ENCODE assay signal across 23 cellular contexts in the genomic region with DNA sequence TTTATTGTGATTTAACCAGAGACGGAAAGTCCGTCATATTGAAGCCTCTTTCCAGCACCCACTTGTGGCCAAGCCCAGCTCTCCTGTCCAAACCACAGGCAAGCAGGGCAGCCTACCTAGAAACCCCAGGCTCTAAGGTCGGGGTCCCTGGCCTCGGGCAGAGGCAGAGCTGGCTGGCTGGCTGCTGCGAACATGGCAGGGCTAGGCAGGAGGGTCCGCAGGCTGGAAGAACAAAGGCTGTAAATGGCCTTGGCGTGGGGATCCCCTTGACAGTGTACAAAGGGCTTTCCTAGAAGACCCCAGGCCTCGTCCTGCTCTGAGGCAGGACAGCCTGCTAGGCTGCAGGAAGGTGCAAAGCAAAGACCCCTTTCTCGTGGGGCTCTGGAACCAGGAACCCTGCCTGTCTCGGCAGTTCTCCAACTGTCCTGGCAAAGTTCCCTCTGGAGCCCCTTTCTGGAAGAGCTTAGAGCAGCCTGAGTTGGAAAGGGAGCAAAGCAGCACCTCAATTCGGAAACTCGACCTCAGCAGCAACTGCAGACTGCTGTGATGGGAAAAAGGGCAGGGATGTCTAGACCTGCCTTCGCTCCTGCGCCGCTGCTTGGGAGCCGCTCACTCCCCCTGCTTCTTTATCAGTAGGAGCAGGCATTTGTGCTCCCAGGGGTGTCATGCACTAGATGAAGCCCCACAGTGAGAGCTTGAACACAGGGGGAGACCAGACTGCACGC. TPM values are rescaled to one million over a fixed set of nuclear protein-coding genes. Genes with fewer than 3 reads are reported as not detected.
DNase-seq lines count a peak whose midpoint lies in the region; ATAC-seq, FAIRE-seq and TF ChIP-seq lines count a peak whose summit lies in the region.
"Had no signal": no experiment of that assay in that cellular context is flagged by ENCODE, and none has a peak within 500 bp of the region (broad histone marks: within the 10 kb centered on the region; RNA-seq: fewer than 3 reads in every experiment).

No MANE protein-coding gene starts in this region.

- peak; percentile 30 for TF ChIP-seq POLR2A in GM12878 (IDR thresholded peaks at IDR 0.05; ENCODE audit: low read depth, low read length)
- TF ChIP-seq POLR2A in HepG2 (IDR thresholded peaks at IDR 0.05; ENCODE audit: insufficient read depth in 1 of 2, low read depth in 2 of 2, low read length in 2 of 2): no peak

- CTCF ChIA-PET in GM12878 (lab: Yijun Ruan, JAX) (interaction anchor here (0.9 to 1.6 kb wide), 3 partner anchors 14 to 333 kb away, joined by 3 to 4 read pairs (median 3); no protein-coding TSS in a partner anchor), HepG2 (lab: Yijun Ruan, JAX; ENCODE audit: low intra/inter-chr PET ratio, low total read pairs) (interaction anchor here (2.0 kb wide), 1 partner anchor 14 kb away, joined by 9 read pairs; no protein-coding TSS in a partner anchor)

- no peaks in the 10 kb centered on the region for H3K9me3 Mint-ChIP-seq in activated naive CD8-positive, alpha-beta T cell (ENCODE audit: low read depth)
- H3K9me3 Mint-ChIP-seq in activated naive CD8-positive, alpha-beta T cell treated with anti-CD3 and anti-CD28 coated beads, Interleukin-2, amount 50 U/mL, for 24 hours: no peaks in the 10 kb centered on the region
- H3K9me3 Mint-ChIP-seq: activated naive CD8-positive, alpha-beta T cell treated with anti-CD3 and anti-CD28 coated beads, Interleukin-2, amount 10 ng/mL, durations not matched to agents 7 days and 5 days; activated T-helper 17 cell treated with anti-CD3 and anti-CD28 coated beads, Interleukin-2, amount 50 U/mL, for 72 hours; CD4-positive, CD25-positive, alpha-beta regulatory T cell had no signal

- H3K9me3 ChIP-seq in GM12878 (replicated peaks; ENCODE audit: control insufficient read depth, insufficient read depth, low read length) (no peaks in the 10 kb centered on the region), HepG2 (ENCODE audit: low read length) (no peaks in the 10 kb centered on the region)
- H3K9me3 ChIP-seq: pancreas had no signal

- H3K27ac ChIP-seq in GM12878 (ENCODE audit: control insufficient read depth, insufficient read depth): no peak overlapping the region
- H3K27ac ChIP-seq in HepG2 (ENCODE audit: extremely low read length, insufficient read depth, low read length): no peak overlapping the region
- H3K27ac ChIP-seq: pancreas had no signal

- FAIRE-seq in GM12878 (lab: Jason Lieb, UNC): no peak
- no peak for FAIRE-seq in HepG2 (lab: Jason Lieb, UNC)
- FAIRE-seq: GM19239, pancreas, urothelium cell line had no signal

- RAD21 ChIA-PET in GM12878 (lab: Charles Lee; ENCODE audit: unreplicated experiment): interaction anchor here (0.8 kb wide), 1 partner anchor 9 kb away, joined by 3 read pairs; the partner anchor contains the start of gene CALML4

- H2AFZ ChIP-seq in GM12878 (ENCODE audit: control insufficient read depth, low read depth, low read length) (no peak overlapping the region), HepG2 (ENCODE audit: low read length) (no peak overlapping the region)

- H3K27ac Mint-ChIP-seq in activated naive CD8-positive, alpha-beta T cell: peak overlapping the region; percentile 28
- H3K27ac Mint-ChIP-seq in activated naive CD8-positive, alpha-beta T cell treated with anti-CD3 and anti-CD28 coated beads, Interleukin-2, amount 50 U/mL, for 24 hours: no peak overlapping the region
- H3K27ac Mint-ChIP-seq: activated naive CD8-positive, alpha-beta T cell treated with anti-CD3 and anti-CD28 coated beads, Interleukin-2, amount 10 ng/mL, durations not matched to agents 7 days and 5 days had no signal

- DNase-seq in activated naive CD8-positive, alpha-beta T cell treated with anti-CD3 and anti-CD28 coated beads, Interleukin-2, amount 50 U/mL, for 24 hours: no peak
- DNase-seq in GM12878 (ENCODE audit: low read depth, low spot score) (no peak), HepG2 (ENCODE audit: low spot score) (no peak)
- DNase-seq in stimulated activated CD4-positive, alpha-beta T cell treated with anti-CD3 and anti-CD28 coated beads, Interleukin-2, amount 100 ng/mL, for 48 hours: no peak
- DNase-seq in stimulated activated naive CD8-positive, alpha-beta T cell treated with anti-CD3 and anti-CD28 coated beads, Interleukin-15, Interleukin-2, amounts not matched to agents 100 U/mL and 50 U/mL, for 24 hours: no peak
- DNase-seq: activated CD4-positive, CD25-positive, alpha-beta regulatory T cell treated with anti-CD3 and anti-CD28 coated beads, Interleukin-2, amount 50 U/mL, for 72 hours; activated naive CD8-positive, alpha-beta T cell treated with anti-CD3 and anti-CD28 coated beads, Interleukin-2, amount 10 ng/mL, durations not matched to agents 7 days and 5 days; CD4-positive, CD25-positive, alpha-beta regulatory T cell; kidney glomerular epithelial cell; NCI-H1092 treated with DMSO at 0.1 percent for 48 hours; NCI-H2029; NCI-H226; NCI-H82; OCI-M1; pancreas; right cardiac atrium; Right ventricle myocardium superior had no signal

- TF ChIP-seq CTCF in GM12878 (IDR thresholded peaks at IDR 0.05 in 2 of 3, conservative IDR thresholded peaks at IDR 0.05 in 1 of 3; ENCODE audit: control insufficient read depth in 2 of 3, extremely low read depth in 1 of 3, insufficient read depth in 1 of 3, low read depth in 3 of 3, low read length in 3 of 3): no peak
- TF ChIP-seq CTCF in HepG2 (CRISPR knock-in tag; IDR thresholded peaks at IDR 0.05): no peak

- 83% methylated on average over 16 of the region's 17 CpGs for WGBS in GM12878 (ENCODE audit: insufficient coverage, insufficient replicate concordance, low lambda C conversion rate, missing lambda C conversion rate)
- 96% methylated on average over 9 of the region's 17 CpGs for WGBS in HepG2 (ENCODE audit: low lambda C conversion rate)

- H4K20me1 ChIP-seq in GM12878 (ENCODE audit: control insufficient read depth, insufficient read depth): no peaks in the 10 kb centered on the region
- no peaks in the 10 kb centered on the region for H4K20me1 ChIP-seq in HepG2 (ENCODE audit: insufficient read depth, low read length)

- SMC1A ChIA-PET in GM12878 (lab: Charles Lee; ENCODE audit: uncharacterized antibody, unreplicated experiment): interaction anchor here (2.9 kb wide), 1 partner anchor 32 kb away, joined by 8 read pairs; no protein-coding TSS in a partner anchor

- peaks cover 11 to 17% of the 10 kb centered on the region in 2 experiments for H3K36me3 ChIP-seq in GM12878 (ENCODE audit: control insufficient read depth in 2 of 2, insufficient read depth in 2 of 2, low read length in 1 of 2)
- peaks cover 5 to 14% of the 10 kb centered on the region in 2 experiments; a peak in 4 of 5 replicates for H3K36me3 ChIP-seq in HepG2 (replicated peaks in 1 of 2; ENCODE audit: control insufficient read depth in 1 of 2, insufficient read depth in 2 of 2, low read length in 2 of 2)

- in situ Hi-C loops in GM12878 (cut with MboI) (no loop called here), HepG2 (cut with HindIII; ENCODE audit: extremely low pct_ligation_motif_present, low pct_unique_long_range_greater_than_20kb) (no loop called here)

- H3K9ac ChIP-seq in GM12878 (ENCODE audit: control insufficient read depth, insufficient read depth, low read length) (no peak overlapping the region), HepG2 (ENCODE audit: insufficient read depth, low read depth, low read length) (no peak overlapping the region)

- H3K27me3 ChIP-seq in GM12878 (replicated peaks in 1 of 2; ENCODE audit: control insufficient read depth in 2 of 2, insufficient read depth in 2 of 2, low read length in 1 of 2) (no peaks in the 10 kb centered on the region), HepG2 (ENCODE audit: control insufficient read depth in 1 of 2, insufficient read depth in 2 of 2, low read length in 2 of 2) (no peaks in the 10 kb centered on the region)
- H3K27me3 ChIP-seq: pancreas had no signal

- ATAC-seq in activated naive CD8-positive, alpha-beta T cell treated with anti-CD3 and anti-CD28 coated beads, Interleukin-2, amount 50 U/mL, for 24 hours: no peak
- ATAC-seq in GM12878: no peak
- no peak for ATAC-seq in HepG2
- no peak for ATAC-seq in HG02623 (IDR thresholded peaks at IDR 0.05; ENCODE audit: unreplicated experiment)
- ATAC-seq in HG02610 (IDR thresholded peaks at IDR 0.05; ENCODE audit: unreplicated experiment): no peak
- ATAC-seq in stimulated activated naive CD8-positive, alpha-beta T cell treated with anti-CD3 and anti-CD28 coated beads, Interleukin-15, Interleukin-2, amounts not matched to agents 100 U/mL and 50 U/mL, for 24 hours: no peak
- ATAC-seq: activated T-helper 17 cell treated with anti-CD3 and anti-CD28 coated beads, Interleukin-2, amount 50 U/mL, for 72 hours; pancreas; right cardiac atrium had no signal

- POLR2A ChIA-PET in GM12878 (lab: Charles Lee): no interaction called here
- POLR2A ChIA-PET in HepG2 (lab: Yijun Ruan, JAX): no interaction called here

- H3K4me1 ChIP-seq in GM12878 (ENCODE audit: control insufficient read depth, insufficient read depth, low read length) (no peaks in the 10 kb centered on the region), HepG2 (ENCODE audit: insufficient read depth, low read length) (peaks cover 43% of the 10 kb centered on the region)

- no peak overlapping the region for H3K4me3 Mint-ChIP-seq in activated naive CD8-positive, alpha-beta T cell
- no peak overlapping the region for H3K4me3 Mint-ChIP-seq in activated naive CD8-positive, alpha-beta T cell treated with anti-CD3 and anti-CD28 coated beads, Interleukin-2, amount 50 U/mL, for 24 hours
- H3K4me3 Mint-ChIP-seq: activated naive CD8-positive, alpha-beta T cell treated with anti-CD3 and anti-CD28 coated beads, Interleukin-2, amount 10 ng/mL, durations not matched to agents 7 days and 5 days; activated T-helper 17 cell treated with anti-CD3 and anti-CD28 coated beads, Interleukin-2, amount 50 U/mL, for 72 hours; CD4-positive, CD25-positive, alpha-beta regulatory T cell had no signal

- H3K79me2 ChIP-seq in GM12878 (ENCODE audit: control insufficient read depth, insufficient read depth, low read length) (no peaks in the 10 kb centered on the region), HepG2 (ENCODE audit: insufficient read depth, low read length) (no peaks in the 10 kb centered on the region)

- H3K27me3 Mint-ChIP-seq in activated naive CD8-positive, alpha-beta T cell: no peaks in the 10 kb centered on the region
- H3K27me3 Mint-ChIP-seq in activated naive CD8-positive, alpha-beta T cell treated with anti-CD3 and anti-CD28 coated beads, Interleukin-2, amount 50 U/mL, for 24 hours: no peaks in the 10 kb centered on the region
- H3K27me3 Mint-ChIP-seq: activated naive CD8-positive, alpha-beta T cell treated with anti-CD3 and anti-CD28 coated beads, Interleukin-2, amount 10 ng/mL, durations not matched to agents 7 days and 5 days; activated T-helper 17 cell treated with anti-CD3 and anti-CD28 coated beads, Interleukin-2, amount 50 U/mL, for 72 hours; CD4-positive, CD25-positive, alpha-beta regulatory T cell had no signal

- no TSS peak for BruUV-seq in GM12878 (replicated peaks; lab: Mats Ljungman, UMichigan)
- BruUV-seq in HepG2 (replicated peaks; lab: Mats Ljungman, UMichigan): no TSS peak

- intact Hi-C loops in GM12878 (cut with micrococcal nuclease; ENCODE audit: unreplicated experiment) (no loop called here), HepG2 (cut with micrococcal nuclease; ENCODE audit: unreplicated experiment) (no loop called here)

- H3K4me1 Mint-ChIP-seq in activated naive CD8-positive, alpha-beta T cell (ENCODE audit: low read depth): no peaks in the 10 kb centered on the region
- no peaks in the 10 kb centered on the region for H3K4me1 Mint-ChIP-seq in activated naive CD8-positive, alpha-beta T cell treated with anti-CD3 and anti-CD28 coated beads, Interleukin-2, amount 50 U/mL, for 24 hours
- H3K4me1 Mint-ChIP-seq: activated naive CD8-positive, alpha-beta T cell treated with anti-CD3 and anti-CD28 coated beads, Interleukin-2, amount 10 ng/mL, durations not matched to agents 7 days and 5 days had no signal

- H3K4me2 ChIP-seq in GM12878 (ENCODE audit: control insufficient read depth, insufficient read depth) (no peak overlapping the region), HepG2 (ENCODE audit: low read depth, low read length) (no peak overlapping the region)

- no peak overlapping the region for H3K4me3 ChIP-seq in GM12878
- no peak overlapping the region for H3K4me3 ChIP-seq in HepG2 (replicated peaks in 1 of 3; ENCODE audit: insufficient read depth in 1 of 3, low read depth in 2 of 3, low read length in 3 of 3)
- H3K4me3 ChIP-seq: pancreas had no signal

- H3K36me3 Mint-ChIP-seq in activated naive CD8-positive, alpha-beta T cell: peaks cover 3% of the 10 kb centered on the region
- H3K36me3 Mint-ChIP-seq in activated naive CD8-positive, alpha-beta T cell treated with anti-CD3 and anti-CD28 coated beads, Interleukin-2, amount 50 U/mL, for 24 hours (ENCODE audit: low read depth): peaks cover 15% of the 10 kb centered on the region

- TF ChIP-seq RAD21 in GM12878 (IDR thresholded peaks at IDR 0.05; ENCODE audit: insufficient read depth, low read depth, low read length) (no peak), HepG2 (CRISPR knock-in tag; IDR thresholded peaks at IDR 0.05) (no peak)

- TF ChIP-seq EP300 in GM12878 (IDR thresholded peaks at IDR 0.05; ENCODE audit: borderline replicate concordance in 1 of 2, control insufficient read depth in 1 of 2, low read depth in 2 of 2, low read length in 2 of 2): no peak
- TF ChIP-seq EP300 in HepG2 (IDR thresholded peaks at IDR 0.05; ENCODE audit: low read depth in 2 of 2, low read length in 2 of 2): no peak
- no peak for TF ChIP-seq EP300 in HepG2 (CRISPR knock-in tag; IDR thresholded peaks at IDR 0.05; ENCODE audit: borderline replicate concordance)

RNA-seq across cellular contexts. Expression of gene CALML4, which starts 8.5 kb away (rescaled TPM):
- 21.2 and 21.8 TPM in 2 replicates for total RNA-seq in GM12878 (2013; cell fraction: nucleolus; rRNA removed)
- total RNA-seq in GM12878 (2014; rRNA removed): 5.5 TPM in 2 replicates
- 10.3 and 10.4 TPM in 2 replicates for total RNA-seq in GM12878 (2014; rRNA removed; fragmentation: Illumina TruSeq; extraction: Trizol)
- 4.0 and 4.8 TPM in 2 replicates for total RNA-seq in GM12878 (2021)
- 3.4 TPM for polyA plus RNA-seq in GM12878 (2011; ENCODE audit: low read depth)
- polyA plus RNA-seq in GM12878 (2011; rRNA removed): 5.2 and 9.0 TPM in 2 replicates
- 0.66 and 1.0 TPM in 2 replicates for polyA plus RNA-seq in GM12878 (2011; cell fraction: cytosol; rRNA removed)
- 8.3 and 14.5 TPM in 2 replicates for polyA plus RNA-seq in GM12878 (2011; cell fraction: nucleus; rRNA removed)
- 2.9 and 6.9 TPM in 2 replicates for polyA plus RNA-seq in GM12878 (2012)
- polyA plus RNA-seq in GM12878 (2014; fragmentation: Illumina TruSeq; extraction: Trizol): 15.9 and 18.1 TPM in 2 replicates
- polyA plus RNA-seq in GM12878 (2014; fragmentation: Nextera tagmentation; extraction: Ambion mirVana): 1 to 10 TPM; 1.7 to 4.0 TPM
- polyA plus RNA-seq in GM12878 (2014; rRNA removed): 11.5 and 12.2 TPM in 2 replicates
- polyA plus RNA-seq in GM12878 (2016; fragmentation: Nextera tagmentation; extraction: Ambion mirVana): 1 to 10 TPM; 3.6 to 4.9 TPM
- 0.98 and 1.6 TPM in 2 replicates for polyA minus RNA-seq in GM12878 (2011; rRNA and poly(A)+ RNA removed)
- not detected in 2 replicates for polyA minus RNA-seq in GM12878 (2011; cell fraction: cytosol; rRNA and poly(A)+ RNA removed)
- polyA minus RNA-seq in GM12878 (2011; cell fraction: nucleus; rRNA and poly(A)+ RNA removed): 1.5 and 5.4 TPM in 2 replicates
- total RNA-seq in HepG2 (2016; rRNA removed; fragmentation: Illumina TruSeq; extraction: Trizol): 6.5 and 8.7 TPM in 2 replicates
- 4.5 and 5.7 TPM in 2 replicates for total RNA-seq in HepG2 (2016; cell fraction: cytosol; rRNA removed; fragmentation: Illumina TruSeq; extraction: Trizol; ENCODE audit: low read depth)
- 7.8 and 8.1 TPM in 2 replicates for total RNA-seq in HepG2 (2016; cell fraction: insoluble cytoplasmic fraction; rRNA removed; fragmentation: Illumina TruSeq; extraction: Trizol)
- 6.1 and 7.2 TPM in 2 replicates for total RNA-seq in HepG2 (2016; cell fraction: membrane; rRNA removed; fragmentation: Illumina TruSeq; extraction: Trizol)
- 5.2 and 8.4 TPM in 2 replicates for total RNA-seq in HepG2 (2016; cell fraction: nucleus; rRNA removed; fragmentation: Illumina TruSeq; extraction: Trizol)
- polyA plus RNA-seq in HepG2 (2011; rRNA removed): 3.1 and 3.6 TPM in 2 replicates
- polyA plus RNA-seq in HepG2 (2011; cell fraction: cytosol; rRNA removed): 1.9 TPM in 2 replicates
- polyA plus RNA-seq in HepG2 (2011; cell fraction: nucleus; rRNA removed): 5.0 and 6.7 TPM in 2 replicates
- 5.3 and 5.6 TPM in 2 replicates for polyA plus RNA-seq in HepG2 (2012)
- 10.2 and 15.8 TPM in 2 replicates for polyA plus RNA-seq in HepG2 (2016; cell fraction: cytosol; fragmentation: Illumina TruSeq; extraction: Trizol; ENCODE audit: low read depth)
- 13.4 and 15.5 TPM in 2 replicates for polyA plus RNA-seq in HepG2 (2016; cell fraction: insoluble cytoplasmic fraction; fragmentation: Illumina TruSeq; extraction: Trizol; ENCODE audit: low read depth)
- 10.9 and 14.1 TPM in 2 replicates for polyA plus RNA-seq in HepG2 (2016; cell fraction: membrane; fragmentation: Illumina TruSeq; extraction: Trizol; ENCODE audit: low read depth)
- polyA plus RNA-seq in HepG2 (2016; cell fraction: nucleus; fragmentation: Illumina TruSeq; extraction: Trizol; ENCODE audit: insufficient read depth, low read depth): 27.8 and 31.7 TPM in 2 replicates
- 1.6 and 5.3 TPM in 2 replicates for polyA minus RNA-seq in HepG2 (2011; rRNA and poly(A)+ RNA removed; ENCODE audit: low replicate concordance)
- polyA minus RNA-seq in HepG2 (2011; cell fraction: cytosol; rRNA and poly(A)+ RNA removed): 0.20 and 0.62 TPM in 2 replicates
- 4.9 and 5.2 TPM in 2 replicates for polyA minus RNA-seq in HepG2 (2011; cell fraction: nucleus; rRNA and poly(A)+ RNA removed)

RNA-seq across cellular contexts. Expression of gene CLN6, which starts 32.9 kb away (rescaled TPM):
- total RNA-seq in GM12878 (2013; cell fraction: nucleolus; rRNA removed): 93.0 and 108 TPM in 2 replicates
- total RNA-seq in GM12878 (2014; rRNA removed) (31.1 and 37.1 TPM in 2 replicates), GM12878 (2014; rRNA removed; fragmentation: Illumina TruSeq; extraction: Trizol) (27.3 and 29.4 TPM in 2 replicates), GM12878 (2021) (63.5 and 63.7 TPM in 2 replicates), HepG2 (2016; rRNA removed; fragmentation: Illumina TruSeq; extraction: Trizol) (11.1 and 27.1 TPM in 2 replicates)
- polyA plus RNA-seq in GM12878 (2011; ENCODE audit: low read depth): 17.2 TPM
- polyA plus RNA-seq in GM12878 (2011; rRNA removed) (21.0 and 53.8 TPM in 2 replicates), GM12878 (2014; fragmentation: Illumina TruSeq; extraction: Trizol) (40.5 and 52.1 TPM in 2 replicates), GM12878 (2014; fragmentation: Nextera tagmentation; extraction: Ambion mirVana) (1 to 10 TPM in 1 of 2 experiments, under 1 TPM in 1; 0.74 to 1.4 TPM), GM12878 (2014; rRNA removed) (69.0 and 72.0 TPM in 2 replicates), GM12878 (2016; fragmentation: Nextera tagmentation; extraction: Ambion mirVana) (10 to 100 TPM; 16.3 to 19.6 TPM), HepG2 (2011; rRNA removed) (24.9 and 26.6 TPM in 2 replicates)
- 68.3 and 86.8 TPM in 2 replicates for polyA plus RNA-seq in GM12878 (2011; cell fraction: cytosol; rRNA removed)
- 59.7 and 73.1 TPM in 2 replicates for polyA plus RNA-seq in GM12878 (2011; cell fraction: nucleus; rRNA removed)
- 30.2 and 31.2 TPM in 2 replicates for polyA plus RNA-seq in GM12878 (2012)
- polyA minus RNA-seq in GM12878 (2011; rRNA and poly(A)+ RNA removed): 127 and 131 TPM in 2 replicates
- polyA minus RNA-seq in GM12878 (2011; cell fraction: cytosol; rRNA and poly(A)+ RNA removed): 34.1 and 34.6 TPM in 2 replicates
- polyA minus RNA-seq in GM12878 (2011; cell fraction: nucleus; rRNA and poly(A)+ RNA removed): 28.4 and 72.4 TPM in 2 replicates
- 8.6 and 9.6 TPM in 2 replicates for total RNA-seq in HepG2 (2016; cell fraction: cytosol; rRNA removed; fragmentation: Illumina TruSeq; extraction: Trizol; ENCODE audit: low read depth)
- 11.8 and 24.4 TPM in 2 replicates for total RNA-seq in HepG2 (2016; cell fraction: insoluble cytoplasmic fraction; rRNA removed; fragmentation: Illumina TruSeq; extraction: Trizol)
- 21.8 and 24.8 TPM in 2 replicates for total RNA-seq in HepG2 (2016; cell fraction: membrane; rRNA removed; fragmentation: Illumina TruSeq; extraction: Trizol)
- total RNA-seq in HepG2 (2016; cell fraction: nucleus; rRNA removed; fragmentation: Illumina TruSeq; extraction: Trizol): 26.2 and 36.2 TPM in 2 replicates
- polyA plus RNA-seq in HepG2 (2011; cell fraction: cytosol; rRNA removed): 16.8 and 20.7 TPM in 2 replicates
- 31.9 and 38.5 TPM in 2 replicates for polyA plus RNA-seq in HepG2 (2011; cell fraction: nucleus; rRNA removed)
- 11.0 and 11.8 TPM in 2 replicates for polyA plus RNA-seq in HepG2 (2012)
- 12.8 and 17.1 TPM in 2 replicates for polyA plus RNA-seq in HepG2 (2016; cell fraction: cytosol; fragmentation: Illumina TruSeq; extraction: Trizol; ENCODE audit: low read depth)
- 18.2 and 20.3 TPM in 2 replicates for polyA plus RNA-seq in HepG2 (2016; cell fraction: insoluble cytoplasmic fraction; fragmentation: Illumina TruSeq; extraction: Trizol; ENCODE audit: low read depth)
- 26.1 and 27.9 TPM in 2 replicates for polyA plus RNA-seq in HepG2 (2016; cell fraction: membrane; fragmentation: Illumina TruSeq; extraction: Trizol; ENCODE audit: low read depth)
- 66.1 and 79.6 TPM in 2 replicates for polyA plus RNA-seq in HepG2 (2016; cell fraction: nucleus; fragmentation: Illumina TruSeq; extraction: Trizol; ENCODE audit: insufficient read depth, low read depth)
- 97.2 and 431 TPM in 2 replicates for polyA minus RNA-seq in HepG2 (2011; rRNA and poly(A)+ RNA removed; ENCODE audit: low replicate concordance)
- 10.3 and 11.8 TPM in 2 replicates for polyA minus RNA-seq in HepG2 (2011; cell fraction: cytosol; rRNA and poly(A)+ RNA removed)
- polyA minus RNA-seq in HepG2 (2011; cell fraction: nucleus; rRNA and poly(A)+ RNA removed): 22.3 and 29.9 TPM in 2 replicates
